ENCODE assay signal across 8 cellular contexts in the genomic region with DNA sequence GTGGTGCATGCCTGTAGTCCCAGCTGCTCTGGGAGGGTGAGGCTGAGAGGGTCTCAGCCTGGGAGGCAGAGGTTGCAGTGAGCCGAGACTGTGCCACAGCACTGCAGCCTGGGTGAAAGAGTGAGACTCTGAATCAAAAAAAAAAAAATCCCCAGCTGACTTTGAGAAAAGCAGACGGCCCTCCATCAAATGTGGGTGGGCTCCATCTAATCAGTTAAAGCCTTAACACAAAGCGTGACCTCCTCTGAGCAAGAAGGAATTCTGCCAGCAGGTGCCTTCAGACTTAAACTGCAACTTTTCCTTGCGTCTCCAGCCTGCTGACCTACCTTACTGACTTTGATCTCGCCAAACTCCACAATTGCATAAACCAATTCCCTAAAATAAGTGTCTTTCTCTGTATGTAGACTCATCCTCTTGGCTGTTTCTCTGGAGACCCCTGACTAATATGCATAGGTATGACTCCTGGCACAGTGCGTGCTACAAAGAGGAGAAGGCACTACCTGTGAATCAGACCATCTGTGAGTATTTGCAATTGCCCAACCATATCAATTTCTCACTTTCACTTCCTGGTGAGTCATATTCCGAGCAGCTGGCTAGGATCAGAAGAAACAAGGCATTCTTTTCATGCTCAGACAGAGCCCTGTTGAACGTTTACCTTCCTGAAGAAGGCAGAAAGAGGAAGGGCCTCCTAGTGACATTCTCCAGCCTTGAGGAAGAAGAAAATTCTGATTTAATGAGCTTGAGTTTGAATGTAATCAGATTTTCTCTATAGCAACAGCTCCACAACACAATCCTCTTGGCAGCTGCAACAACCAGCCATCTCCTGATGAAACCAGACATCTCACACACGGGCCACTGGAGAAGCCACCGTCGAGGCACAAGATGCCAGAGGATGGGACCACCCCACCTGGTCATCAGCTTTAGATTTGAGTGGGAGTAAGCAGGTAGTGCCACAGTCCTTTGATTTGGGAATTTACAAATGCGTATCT. TPM values are rescaled to one million over a fixed set of nuclear protein-coding genes. Genes with fewer than 3 reads are reported as not detected.
A peak's percentile ranks its signal among the peaks of the same experiment; 100 is the strongest.
DNase-seq lines count a peak whose midpoint lies in the region; ATAC-seq lines count a peak whose summit lies in the region.

No MANE protein-coding gene starts in this region.

- peaks cover 21 to 42% (median 35%) of the 10 kb centered on the region in 10 experiments for H3K4me1 ChIP-seq in BLaER1 treated with 17β-estradiol and CSF1 and Interleukin-3, amounts not matched to agents 10 nM and 100 nM
- peaks cover 22% of the 10 kb centered on the region for H3K4me1 ChIP-seq in skeletal muscle satellite cell (ENCODE audit: control insufficient read depth, insufficient read depth, low read length)

- peaks cover 40% of the 10 kb centered on the region for H3K4me1 Mint-ChIP-seq in activated T-cell treated with anti-CD3 and anti-CD28 coated beads, Interleukin-2, amount 50 U/mL, for 4 hours (ENCODE audit: low read depth)

- H4K20me1 ChIP-seq in BLaER1 treated with 17β-estradiol and CSF1 and Interleukin-3, amounts not matched to agents 10 nM and 100 nM: no peaks in the 10 kb centered on the region; a peak in 1 of 22 replicates

- DNase-seq in NCI-H226 (peak; percentile 98), Right ventricle myocardium superior (no peak), cerebellum (ENCODE audit: low spot score) (no peak)
- DNase-seq in activated T-cell treated with anti-CD3 and anti-CD28 coated beads, Interleukin-2, amount 50 U/mL, for 4 hours: no peak

- H3K27me3 ChIP-seq in BLaER1 treated with 17β-estradiol and CSF1 and Interleukin-3, amounts not matched to agents 10 nM and 100 nM: no peaks in the 10 kb centered on the region
- H3K27me3 ChIP-seq in skeletal muscle satellite cell (ENCODE audit: control insufficient read depth, insufficient read depth, low read length): no peaks in the 10 kb centered on the region

- intact Hi-C loops in Right ventricle myocardium superior (cut with DNase I): no loop called here

- no peak overlapping the region for H3K4me3 ChIP-seq in BLaER1 treated with 17β-estradiol and CSF1 and Interleukin-3, amounts not matched to agents 10 nM and 100 nM
- no peak overlapping the region for H3K4me3 ChIP-seq in skeletal muscle satellite cell (ENCODE audit: low read length)

- peak overlapping the region; percentile 16 to 79 (median 65); a peak in 21 of 22 replicates for H3K27ac ChIP-seq in BLaER1 treated with 17β-estradiol and CSF1 and Interleukin-3, amounts not matched to agents 10 nM and 100 nM

- H3K4me3 Mint-ChIP-seq in activated T-cell treated with anti-CD3 and anti-CD28 coated beads, Interleukin-2, amount 50 U/mL, for 4 hours: peak overlapping the region; percentile 35

- H3K27me3 Mint-ChIP-seq in activated T-cell treated with anti-CD3 and anti-CD28 coated beads, Interleukin-2, amount 50 U/mL, for 4 hours (ENCODE audit: low read depth): no peaks in the 10 kb centered on the region

- peaks cover 0 to 10% (median 0%) of the 10 kb centered on the region in 11 experiments; a peak in 6 of 22 replicates for H3K9me3 ChIP-seq in BLaER1 treated with 17β-estradiol and CSF1 and Interleukin-3, amounts not matched to agents 10 nM and 100 nM (replicated peaks in 1 of 11)
- no peaks in the 10 kb centered on the region for H3K9me3 ChIP-seq in skeletal muscle satellite cell (replicated peaks; ENCODE audit: low read length)

- ATAC-seq in GM19023 (IDR thresholded peaks at IDR 0.05; ENCODE audit: unreplicated experiment) (peak; percentile 92), HG03108 (IDR thresholded peaks at IDR 0.05; ENCODE audit: unreplicated experiment) (peak; percentile 89), Right ventricle myocardium superior (ENCODE audit: poor library complexity) (peak; percentile 20)
- peak; percentile 79 to 83 for ATAC-seq in activated T-cell treated with anti-CD3 and anti-CD28 coated beads, Interleukin-2, amount 50 U/mL, for 4 hours

- H3K36me3 ChIP-seq in BLaER1 treated with 17β-estradiol and CSF1 and Interleukin-3, amounts not matched to agents 10 nM and 100 nM: no peaks in the 10 kb centered on the region
- no peaks in the 10 kb centered on the region for H3K36me3 ChIP-seq in skeletal muscle satellite cell (ENCODE audit: insufficient read depth, low read length)

- H3K9ac ChIP-seq in BLaER1 treated with 17β-estradiol and CSF1 and Interleukin-3, amounts not matched to agents 10 nM and 100 nM: peak overlapping the region in 6 of 11 experiments; percentile 18 to 61 (median 47); a peak in 6 of 22 replicates
- H3K9ac ChIP-seq in skeletal muscle satellite cell (ENCODE audit: low read depth, low read length): no peak overlapping the region

- no peaks in the 10 kb centered on the region for H3K36me3 Mint-ChIP-seq in activated T-cell treated with anti-CD3 and anti-CD28 coated beads, Interleukin-2, amount 50 U/mL, for 4 hours (ENCODE audit: insufficient read depth)

- H3K9me3 Mint-ChIP-seq in activated T-cell treated with anti-CD3 and anti-CD28 coated beads, Interleukin-2, amount 50 U/mL, for 4 hours: no peaks in the 10 kb centered on the region

- H3K4me2 ChIP-seq in BLaER1 treated with 17β-estradiol and CSF1 and Interleukin-3, amounts not matched to agents 10 nM and 100 nM: peak overlapping the region; percentile 71 to 90 (median 81)
- peak overlapping the region; percentile 42 for H3K4me2 ChIP-seq in skeletal muscle satellite cell (ENCODE audit: low read length)

RNA-seq across cellular contexts. Expression of a gene that starts 54.3 kb away (rescaled TPM):
- total RNA-seq in activated T-cell treated with anti-CD3 and anti-CD28 coated beads, Interleukin-2, amount 50 U/mL, for 4 hours: 1 to 10 TPM in 1 of 3 donors, under 1 TPM in 2; 0.71 to 1.3 (median 0.71) TPM
- total RNA-seq in Right ventricle myocardium superior (9.0 TPM), cerebellum (7.1 TPM)
- 2.0 TPM in 2 replicates for total RNA-seq in skeletal muscle satellite cell (2012; rRNA removed)

Comparison
In these comparisons a context has a peak if more than half of its experiments do, and no peak if none do; other contexts are left out.
1. ATAC-seq: peak in every context shown above with its lines; median percentile 92 in GM19023; 89 in HG03108; 81 in activated T-cell treated with anti-CD3 and anti-CD28 coated beads, Interleukin-2, amount 50 U/mL, for 4 hours; 20 in Right ventricle myocardium superior.